ENCODE assay signal across 7 cellular contexts in the genomic region with DNA sequence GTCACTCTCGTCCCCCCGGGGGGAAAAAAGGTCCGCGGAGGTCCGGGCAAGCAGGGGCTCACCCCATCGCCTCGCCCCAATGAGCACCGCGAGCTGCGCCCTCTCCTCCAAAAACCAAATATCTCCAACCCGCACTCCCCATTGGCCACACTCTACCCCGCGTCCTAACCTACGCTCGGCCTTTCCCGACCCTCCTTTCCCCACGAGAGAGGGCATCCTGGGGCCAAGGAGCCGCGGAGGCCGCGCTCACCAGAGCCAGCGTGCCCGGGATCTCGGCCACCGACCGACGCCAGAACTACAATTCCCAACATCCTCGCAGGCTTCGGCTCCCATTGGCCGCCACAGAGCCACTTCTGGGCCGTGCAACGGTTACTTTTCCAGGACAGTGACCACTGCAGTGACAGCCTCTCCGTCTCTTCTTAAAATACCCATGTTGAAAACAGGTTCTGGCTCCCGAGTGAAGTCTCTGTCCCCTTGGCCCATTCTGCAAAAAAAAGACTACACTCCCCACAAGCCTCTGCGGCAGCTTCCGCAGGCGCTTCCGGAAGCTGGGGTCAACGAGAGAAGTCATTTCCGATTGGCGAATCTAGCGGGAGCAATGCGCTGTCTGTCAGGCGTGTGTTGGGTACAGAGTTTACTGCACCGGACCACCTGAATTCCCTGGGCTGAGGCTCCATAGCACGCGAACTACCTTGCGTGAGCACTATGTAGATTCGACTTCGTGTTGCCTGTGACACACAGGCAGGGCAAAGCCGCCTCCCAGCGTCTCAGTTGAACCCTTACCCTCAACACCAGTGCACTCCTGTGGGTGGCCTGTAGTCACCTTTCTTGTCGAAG. TPM values are rescaled to one million over a fixed set of nuclear protein-coding genes. Genes with fewer than 3 reads are reported as not detected.
DNase-seq lines count a peak whose midpoint lies in the region; ATAC-seq, FAIRE-seq and TF ChIP-seq lines count a peak whose summit lies in the region.

A gene (minus strand): TSS at position 285 of the 837 bp plus-strand sequence. CDS start 15,020 bp downstream, outside the sequence.

- H3K9me3 ChIP-seq in GM12878 (replicated peaks; ENCODE audit: control insufficient read depth, insufficient read depth, low read length): no peaks in the 10 kb centered on the region
- no peaks in the 10 kb centered on the region for H3K9me3 ChIP-seq in iPS DF 6.9 (ENCODE audit: control insufficient read depth, insufficient read depth, low read length)
- H3K9me3 ChIP-seq in gastrocnemius medialis: no peaks in the 10 kb centered on the region

- POLR2A ChIA-PET in GM12878 (lab: Charles Lee): interaction anchor here (0.5 to 1.6 kb wide), 3 partner anchors 14 to 39 kb away, joined by 6 to 12 read pairs (median 6); a partner anchor contains a TSS

- no TSS peak for BruUV-seq in GM12878 (replicated peaks; lab: Mats Ljungman, UMichigan)

- intact Hi-C loops in GM12878 (cut with micrococcal nuclease; ENCODE audit: unreplicated experiment) (loop anchor here (5.0 kb wide), 1 partner anchor 37 kb away; a partner anchor contains a TSS), gastrocnemius medialis (cut with DNase I; ENCODE audit: low total_unique reads) (loop anchor here (1.0 kb wide), 1 partner anchor 39 kb away; a partner anchor contains a TSS)

- H3K4me1 ChIP-seq in GM12878 (ENCODE audit: control insufficient read depth, insufficient read depth, low read length) (peaks cover 6% of the 10 kb centered on the region; the same call in 1 of the 2 replicates), iPS DF 6.9 (ENCODE audit: control insufficient read depth, insufficient read depth, low read length) (no peaks in the 10 kb centered on the region), gastrocnemius medialis (peaks cover 14 to 17% of the 10 kb centered on the region in 2 donors)

- CTCF ChIA-PET in GM12878 (lab: Yijun Ruan, JAX): interaction anchor here (1.0 to 4.4 kb wide), 2 partner anchors 13 to 38 kb away, joined by 3 to 86 read pairs; a partner anchor contains a TSS

- in situ Hi-C loops in GM12878 (cut with MboI) (no loop called here), gastrocnemius medialis (cut with MboI; ENCODE audit: low sequenced_read_pairs in 4 of 4) (no loop called here)

- SMC1A ChIA-PET in GM12878 (lab: Charles Lee; ENCODE audit: uncharacterized antibody, unreplicated experiment): interaction anchor here (1.0 to 3.2 kb wide), 4 partner anchors 11 to 39 kb away, joined by 3 to 11 read pairs (median 6); a partner anchor contains a TSS

- TF ChIP-seq POLR2A in GM12878 (IDR thresholded peaks at IDR 0.05; ENCODE audit: low read depth, low read length) (peak; percentile 82), gastrocnemius medialis (IDR thresholded peaks at IDR 0.05) (peak; percentile 35 to 52)

- H3K27me3 ChIP-seq in GM12878 (replicated peaks in 1 of 2; ENCODE audit: control insufficient read depth in 2 of 2, insufficient read depth in 2 of 2, low read length in 1 of 2) (0 out of 4 replicates have a peak, but pooled peaks cover 0 to 1% of the 10 kb centered on the region in 2 experiments), iPS DF 6.9 (ENCODE audit: control insufficient read depth, insufficient read depth, low read length) (peaks cover 30% of the 10 kb centered on the region), gastrocnemius medialis (peaks cover 0 to 4% (median 0%) of the 10 kb centered on the region in 3 donors)

- peaks cover 16% of the 10 kb centered on the region for H3K79me2 ChIP-seq in GM12878 (ENCODE audit: control insufficient read depth, insufficient read depth, low read length)

- no peaks in the 10 kb centered on the region for H3K36me3 ChIP-seq in GM12878 (ENCODE audit: control insufficient read depth in 2 of 2, insufficient read depth in 2 of 2, low read length in 1 of 2)
- no peaks in the 10 kb centered on the region for H3K36me3 ChIP-seq in iPS DF 6.9 (ENCODE audit: control insufficient read depth, insufficient read depth, low read length)
- H3K36me3 ChIP-seq in gastrocnemius medialis: no peaks in the 10 kb centered on the region

- no peak for TF ChIP-seq CTCF in GM12878 (IDR thresholded peaks at IDR 0.05 in 2 of 3, conservative IDR thresholded peaks at IDR 0.05 in 1 of 3; ENCODE audit: control insufficient read depth in 2 of 3, extremely low read depth in 1 of 3, insufficient read depth in 1 of 3, low read depth in 3 of 3, low read length in 3 of 3)
- TF ChIP-seq CTCF in gastrocnemius medialis (IDR thresholded peaks at IDR 0.05 in 4 of 5, conservative IDR thresholded peaks at IDR 0.05 in 1 of 5): no peak

- no peak for TF ChIP-seq RAD21 in GM12878 (IDR thresholded peaks at IDR 0.05; ENCODE audit: insufficient read depth, low read depth, low read length)

- H3K4me2 ChIP-seq in GM12878 (ENCODE audit: control insufficient read depth, insufficient read depth): peak within 1 kb of the TSS; percentile 88

- 0 out of 4 replicates have a peak, but pooled peaks of 1 of the 2 experiments have one; percentile 20 for TF ChIP-seq EP300 in GM12878 (IDR thresholded peaks at IDR 0.05; ENCODE audit: borderline replicate concordance in 1 of 2, control insufficient read depth in 1 of 2, low read depth in 2 of 2, low read length in 2 of 2)

- FAIRE-seq in GM12878 (lab: Jason Lieb, UNC): peak; percentile 89

- DNase-seq in NCI-H1930 (lab: John Stamatoyannopoulos, UW) (peak; percentile 62 to 72), T1000 (lab: John Stamatoyannopoulos, UW) (peak; percentile 71), GM12878 (ENCODE audit: low read depth, low spot score) (peak; percentile 58), iPS DF 6.9 (ENCODE audit: low read depth, low spot score) (no peak), gastrocnemius medialis (peak; percentile 75 to 76)

- peak within 1 kb of the TSS; percentile 79 for H3K27ac ChIP-seq in GM12878 (ENCODE audit: control insufficient read depth, insufficient read depth)
- H3K27ac ChIP-seq in iPS DF 6.9 (ENCODE audit: low read length): no peak within 1 kb of the TSS
- H3K27ac ChIP-seq in gastrocnemius medialis: peak within 1 kb of the TSS; percentile 90 to 98 (median 92)

- RAD21 ChIA-PET in GM12878 (lab: Charles Lee; ENCODE audit: unreplicated experiment): interaction anchor here (1.1 kb wide), 1 partner anchor 138 kb away, joined by 3 read pairs; no protein-coding TSS in a partner anchor

- peak within 1 kb of the TSS; percentile 96 for H2AFZ ChIP-seq in GM12878 (ENCODE audit: control insufficient read depth, low read depth, low read length)

- H4K20me1 ChIP-seq in GM12878 (ENCODE audit: control insufficient read depth, insufficient read depth): no peaks in the 10 kb centered on the region

- peak; percentile 73 for ATAC-seq in GM18508 (IDR thresholded peaks at IDR 0.05; ENCODE audit: insufficient read depth, unreplicated experiment)
- ATAC-seq in HG02943 (IDR thresholded peaks at IDR 0.05; ENCODE audit: low read depth, unreplicated experiment): peak; percentile 93
- peak; percentile 97 for ATAC-seq in GM12878
- ATAC-seq in gastrocnemius medialis: peak; percentile 100

- H3K4me3 ChIP-seq in GM12878 (peak within 1 kb of the TSS; percentile 86), iPS DF 6.9 (ENCODE audit: low read length) (peak within 1 kb of the TSS; percentile 44; the same call in 1 of the 2 replicates), gastrocnemius medialis (peak within 1 kb of the TSS; percentile 75 to 90 (median 82))

- H3K9ac ChIP-seq in GM12878 (ENCODE audit: control insufficient read depth, insufficient read depth, low read length): peak within 1 kb of the TSS; percentile 92

- WGBS in GM12878 (ENCODE audit: insufficient coverage, insufficient replicate concordance, low lambda C conversion rate, missing lambda C conversion rate): 3% methylated on average over 53 of the region's 53 CpGs
- WGBS in iPS DF 6.9 (ENCODE audit: insufficient coverage, insufficient read length): no CpG with 5 or more reads among the region's 53 CpGs

TF ChIP-seq in GM12878, 131 proteins besides CTCF, POLR2A, EP300 and RAD21 (continues in another document):
- no peak for TF ChIP-seq ETV6 (conservative IDR thresholded peaks at IDR 0.05 in 1 of 2, IDR thresholded peaks at IDR 0.05 in 1 of 2; ENCODE audit: borderline replicate concordance in 1 of 2, low read depth in 1 of 2)
- no peak for TF ChIP-seq CHD1 (IDR thresholded peaks at IDR 0.05; ENCODE audit: low read depth, low read length)
- no peak for TF ChIP-seq YBX1 (IDR thresholded peaks at IDR 0.05)

RNA-seq across cellular contexts. Expression of the gene that starts here (rescaled TPM):
- 21.4 and 22.1 TPM in 2 replicates for total RNA-seq in GM12878 (2013; cell fraction: nucleolus; rRNA removed)
- total RNA-seq in GM12878 (2014; rRNA removed) (8.0 and 8.2 TPM in 2 replicates), GM12878 (2014; rRNA removed; fragmentation: Illumina TruSeq; extraction: Trizol) (9.8 and 10.0 TPM in 2 replicates), GM12878 (2021) (9.4 and 10.3 TPM in 2 replicates), gastrocnemius medialis (10 to 100 TPM in 3 of 4 donors, 1 to 10 TPM in 1; 6.1 to 14.3 (median 12.7) TPM)
- polyA plus RNA-seq in GM12878 (2011; ENCODE audit: low read depth): 5.2 TPM
- polyA plus RNA-seq in GM12878 (2011; rRNA removed) (10.9 and 11.1 TPM in 2 replicates), GM12878 (2014; fragmentation: Illumina TruSeq; extraction: Trizol) (9.9 and 17.7 TPM in 2 replicates), GM12878 (2014; fragmentation: Nextera tagmentation; extraction: Ambion mirVana) (1 to 10 TPM; 1.3 to 3.3 TPM), GM12878 (2014; rRNA removed) (8.3 and 8.7 TPM in 2 replicates), GM12878 (2016; fragmentation: Nextera tagmentation; extraction: Ambion mirVana) (10 to 100 TPM in 1 of 2 experiments, 1 to 10 TPM in 1; 8.0 to 10.9 TPM)
- 7.1 and 8.7 TPM in 2 replicates for polyA plus RNA-seq in GM12878 (2011; cell fraction: cytosol; rRNA removed)
- polyA plus RNA-seq in GM12878 (2011; cell fraction: nucleus; rRNA removed): 16.3 and 20.3 TPM in 2 replicates
- 5.2 and 7.0 TPM in 2 replicates for polyA plus RNA-seq in GM12878 (2012)
- polyA minus RNA-seq in GM12878 (2011; rRNA and poly(A)+ RNA removed): 13.4 and 16.8 TPM in 2 replicates
- polyA minus RNA-seq in GM12878 (2011; cell fraction: cytosol; rRNA and poly(A)+ RNA removed): 6.2 and 8.0 TPM in 2 replicates
- 8.6 and 10.2 TPM in 2 replicates for polyA minus RNA-seq in GM12878 (2011; cell fraction: nucleus; rRNA and poly(A)+ RNA removed)
